ENCODE assay signal across 11 cellular contexts in genomic region chr9:21549251-21549765, GRCh38.
DNase-seq lines count a peak whose midpoint lies in the region; ATAC-seq and TF ChIP-seq lines count a peak whose summit lies in the region.
"Had no signal": no experiment of that assay in that cellular context is flagged by ENCODE, and none has a peak within 500 bp of the region (broad histone marks: within the 10 kb centered on the region; RNA-seq: fewer than 3 reads in every experiment).

No MANE protein-coding gene starts in this region.

- TF ChIP-seq CTCF in SK-N-SH (IDR thresholded peaks at IDR 0.05): no peak
- no peak for TF ChIP-seq CTCF in fibroblast of pulmonary artery (IDR thresholded peaks at IDR 0.05; ENCODE audit: low read length, missing control alignments)

- no peaks in the 10 kb centered on the region for H3K36me3 ChIP-seq in SK-N-SH (replicated peaks in 1 of 2; ENCODE audit: control insufficient read depth in 1 of 2, insufficient read depth in 2 of 2, low read length in 1 of 2)
- H3K36me3 ChIP-seq: ovary had no signal

- H3K4me1 ChIP-seq in SK-N-SH (ENCODE audit: control insufficient read depth in 1 of 2, insufficient read depth in 2 of 2, low read depth in 1 of 2, low read length in 1 of 2): no peaks in the 10 kb centered on the region

- H3K27ac ChIP-seq in SK-N-SH (ENCODE audit: low read depth in 2 of 2, low read length in 1 of 2): no peak overlapping the region
- H3K27ac ChIP-seq: ovary had no signal

- H3F3A ChIP-seq in SK-N-SH (replicated peaks; ENCODE audit: insufficient read depth): no peaks in the 10 kb centered on the region

- no peaks in the 10 kb centered on the region for H4K20me1 ChIP-seq in SK-N-SH (ENCODE audit: insufficient read depth)

- WGBS in SK-N-SH (ENCODE audit: low lambda C conversion rate): under 1% methylated on average over 9 of the region's 9 CpGs

- 0 out of 2 replicates have a peak overlapping the region, but pooled peaks have one; percentile 6 for H3K4me2 ChIP-seq in SK-N-SH

- POLR2A ChIA-PET in SK-N-SH (lab: Yijun Ruan, JAX): no interaction called here

- no peaks in the 10 kb centered on the region for H3K9me3 ChIP-seq in SK-N-SH
- H3K9me3 ChIP-seq: ovary had no signal

- no peak for ATAC-seq in GM21619 (IDR thresholded peaks at IDR 0.05; ENCODE audit: unreplicated experiment)

- CTCF ChIA-PET in SK-N-SH (lab: Yijun Ruan, JAX): no interaction called here

- TF ChIP-seq EP300 in SK-N-SH (IDR thresholded peaks at IDR 0.05; ENCODE audit: borderline replicate concordance in 1 of 2, low read depth in 1 of 2, low read length in 1 of 2): no peak

- DNase-seq in GM04503 (ENCODE audit: low read depth): peak; percentile 66
- no peak for DNase-seq in SK-N-SH
- DNase-seq in fibroblast of pulmonary artery (ENCODE audit: low read depth): peak; percentile 99
- peak; percentile 96 for DNase-seq in pulmonary artery endothelial cell (ENCODE audit: low read depth, low spot score)
- no peak for DNase-seq in stimulated activated CD4-positive, alpha-beta T cell treated with anti-CD3 and anti-CD28 coated beads, Interleukin-4, amount 100 ng/mL, for 1 hour
- no peak for DNase-seq in NCI-H2029 treated with DMSO at 0.1 percent for 48 hours (lab: John Stamatoyannopoulos, UW)
- DNase-seq in hippocampal formation (lab: John Stamatoyannopoulos, UW): no peak
- DNase-seq: activated naive CD4-positive, alpha-beta T cell; Karpas-422 had no signal

- peaks cover 44% of the 10 kb centered on the region for H3K27me3 ChIP-seq in SK-N-SH (ENCODE audit: insufficient read depth)
- H3K27me3 ChIP-seq: ovary had no signal

- H3K79me2 ChIP-seq in SK-N-SH (ENCODE audit: insufficient read depth): no peaks in the 10 kb centered on the region

- H3K9me2 ChIP-seq in SK-N-SH: 0 out of 2 replicates have a peak, but pooled peaks cover 3% of the 10 kb centered on the region

- TF ChIP-seq RAD21 in SK-N-SH (IDR thresholded peaks at IDR 0.05; ENCODE audit: low read length): no peak

- no peak overlapping the region for H3K4me3 ChIP-seq in SK-N-SH (ENCODE audit: low read depth in 2 of 2, low read length in 1 of 2)
- peak overlapping the region; percentile 19 for H3K4me3 ChIP-seq in fibroblast of pulmonary artery (replicated peaks; ENCODE audit: low read depth, low read length)
- H3K4me3 ChIP-seq: ovary had no signal

- no peak overlapping the region for H3K9ac ChIP-seq in SK-N-SH

- H2AFZ ChIP-seq in SK-N-SH (ENCODE audit: low read depth): no peak overlapping the region

TF ChIP-seq in SK-N-SH, 30 proteins besides CTCF, POLR2A, EP300 and RAD21:
- no peak for TF ChIP-seq RCOR1 (IDR thresholded peaks at IDR 0.05; ENCODE audit: low read length)
- TF ChIP-seq POLR2AphosphoS5 (IDR thresholded peaks at IDR 0.05; ENCODE audit: low read depth, low read length): no peak
- TF ChIP-seq REST (IDR thresholded peaks at IDR 0.05; ENCODE audit: low read depth, low read length): no peak
- TF ChIP-seq RFX5 (IDR thresholded peaks at IDR 0.05; ENCODE audit: low read length): no peak
- no peak for TF ChIP-seq IRF3 (IDR thresholded peaks at IDR 0.05; ENCODE audit: low read depth, low read length)
- TF ChIP-seq NFIC (IDR thresholded peaks at IDR 0.05; ENCODE audit: borderline replicate concordance): peak; percentile 59

Comparison
In these comparisons a context has a peak if more than half of its experiments do, and no peak if none do; other contexts are left out.
1. DNase-seq: peak in GM04503 (single experiment), fibroblast of pulmonary artery (single experiment) and pulmonary artery endothelial cell (single experiment); none in SK-N-SH (single experiment), stimulated activated CD4-positive, alpha-beta T cell treated with anti-CD3 and anti-CD28 coated beads, Interleukin-4, amount 100 ng/mL, for 1 hour (single experiment), NCI-H2029 treated with DMSO at 0.1 percent for 48 hours (single experiment) and hippocampal formation (0 of 2).